ENCODE assay signal across 8 cellular contexts in the genomic region with DNA sequence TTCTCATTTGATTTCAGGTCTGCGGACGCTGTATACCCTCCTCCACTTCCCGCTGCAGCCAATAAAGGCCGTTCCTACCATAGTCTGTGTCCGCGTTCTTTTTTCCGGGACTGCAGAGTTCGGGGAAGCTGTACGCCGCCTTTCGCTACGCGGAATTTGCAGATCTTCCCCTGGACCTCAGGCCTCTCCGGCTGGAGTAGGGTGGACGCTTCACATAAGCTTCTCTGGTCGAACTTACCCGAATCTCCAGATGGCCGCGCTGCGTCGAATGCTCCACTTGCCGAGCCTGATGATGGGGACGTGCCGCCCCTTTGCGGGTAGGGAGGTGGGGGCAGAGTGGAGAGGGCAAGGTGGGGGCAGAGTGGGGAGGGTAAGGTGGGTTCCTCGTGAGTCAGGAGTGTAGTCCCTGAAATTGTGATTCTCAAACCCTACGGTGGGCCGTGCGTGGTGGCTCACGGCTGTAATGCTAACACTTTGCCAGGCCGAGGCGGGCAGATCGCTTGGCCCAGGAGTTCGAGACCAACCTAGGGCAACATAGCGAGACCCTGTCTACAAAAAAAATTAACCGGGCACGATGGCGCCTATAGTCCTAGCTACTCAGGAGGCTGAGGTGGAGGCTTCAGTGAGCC. TPM values are rescaled to one million over a fixed set of nuclear protein-coding genes. Genes with fewer than 3 reads are reported as not detected.
A peak's percentile ranks its signal among the peaks of the same experiment; 100 is the strongest.
DNase-seq lines count a peak whose midpoint lies in the region; ATAC-seq, FAIRE-seq and TF ChIP-seq lines count a peak whose summit lies in the region.

No MANE protein-coding gene starts in this region.

- intact Hi-C loops in activated B cell treated with CpG ODN at 0.5 μM for 24 hours (cut with micrococcal nuclease): loop anchor here (1.0 to 2.0 kb wide), 9 partner anchors 12 to 216 kb away; a partner anchor contains a TSS

- peak overlapping the region; percentile 83 for H3K27ac ChIP-seq in caudate nucleus (ENCODE audit: low read depth, low read length)

- H3K36me3 Mint-ChIP-seq in activated B cell treated with CpG ODN at 0.5 μM for 24 hours (ENCODE audit: low read depth): peaks cover 45% of the 10 kb centered on the region

- H3K27ac Mint-ChIP-seq in activated B cell treated with CpG ODN at 0.5 μM for 24 hours: peak overlapping the region; percentile 88

- no peak for TF ChIP-seq CTCF in activated B cell treated with CpG ODN at 0.5 μM for 24 hours (IDR thresholded peaks at IDR 0.05)

- no peak for FAIRE-seq in HTR-8/SVneo (lab: Jason Lieb, UNC)

- no peaks in the 10 kb centered on the region for H3K9me3 Mint-ChIP-seq in activated B cell treated with CpG ODN at 0.5 μM for 24 hours

- DNase-seq in AG20443 (ENCODE audit: low spot score) (peak; percentile 56), HTR-8/SVneo (ENCODE audit: insufficient read length, low spot score) (peak; percentile 32), activated B cell treated with CpG ODN at 0.5 μM for 24 hours (no peak), caudate nucleus (lab: John Stamatoyannopoulos, UW) (peak in 28 of 61 donors; percentile 21 to 80 (median 48)), left kidney (ENCODE audit: low read depth, low spot score) (peak; percentile 87), amniotic stem cell (lab: John Stamatoyannopoulos, UW) (no peak)
- peak in 2 of 3 donors; percentile 27 to 50 for DNase-seq in stimulated activated CD4-positive, alpha-beta T cell treated with anti-CD3 and anti-CD28 coated beads, TNF-alpha, amount 100 ng/mL, for 1 hour (ENCODE audit: low read depth in 3 of 3, low spot score in 1 of 3)

- H3K27me3 Mint-ChIP-seq in activated B cell treated with CpG ODN at 0.5 μM for 24 hours: no peaks in the 10 kb centered on the region

- ATAC-seq in GM19372 (IDR thresholded peaks at IDR 0.05; ENCODE audit: low read depth, unreplicated experiment) (peak; percentile 3), activated B cell treated with CpG ODN at 0.5 μM for 24 hours (ENCODE audit: low read depth) (peak; percentile 33)

- H3K4me1 Mint-ChIP-seq in activated B cell treated with CpG ODN at 0.5 μM for 24 hours: peaks cover 50% of the 10 kb centered on the region

- peak overlapping the region; percentile 97 for H3K4me3 Mint-ChIP-seq in activated B cell treated with CpG ODN at 0.5 μM for 24 hours

- CTCF ChIA-PET in activated B cell treated with CpG ODN at 0.5 μM for 24 hours (lab: Charles Lee): interaction anchor here (0.8 to 2.1 kb wide), 10 partner anchors 10 to 241 kb away, joined by 3 to 12 read pairs (median 4); a partner anchor contains a TSS

- POLR2A ChIA-PET in activated B cell treated with CpG ODN at 0.5 μM for 24 hours (lab: Charles Lee): interaction anchor here (0.5 to 12.8 kb wide), 54 partner anchors 12 to 1652 kb away, joined by 3 to 400 read pairs (median 6); a partner anchor contains a TSS

RNA-seq across cellular contexts. Expression of a gene that starts 0.6 kb away (rescaled TPM):
- 50.5 and 52.1 TPM in 2 replicates for total RNA-seq in activated B cell treated with CpG ODN at 0.5 μM for 24 hours

RNA-seq across cellular contexts. Expression of a gene that starts 0.7 kb away (rescaled TPM):
- 107 and 120 TPM in 2 replicates for total RNA-seq in activated B cell treated with CpG ODN at 0.5 μM for 24 hours

RNA-seq across cellular contexts. Expression of a gene that starts 5.7 kb away (rescaled TPM):
- total RNA-seq in activated B cell treated with CpG ODN at 0.5 μM for 24 hours: 8.3 and 9.4 TPM in 2 replicates

RNA-seq across cellular contexts. Expression of a gene that starts 6.3 kb away (rescaled TPM):
- total RNA-seq in activated B cell treated with CpG ODN at 0.5 μM for 24 hours: 19.1 and 24.9 TPM in 2 replicates

RNA-seq across cellular contexts. Expression of a gene that starts 12.6 kb away (rescaled TPM):
- 24.9 and 27.6 TPM in 2 replicates for total RNA-seq in activated B cell treated with CpG ODN at 0.5 μM for 24 hours

Comparison
In these comparisons a context has a peak if more than half of its experiments do, and no peak if none do; other contexts are left out.
1. DNase-seq: peak in AG20443 (single experiment), HTR-8/SVneo (single experiment), left kidney (single experiment) and stimulated activated CD4-positive, alpha-beta T cell treated with anti-CD3 and anti-CD28 coated beads, TNF-alpha, amount 100 ng/mL, for 1 hour (2 of 3); none in activated B cell treated with CpG ODN at 0.5 μM for 24 hours (single experiment) and amniotic stem cell (single experiment).